ENCODE assay signal across 14 cellular contexts in the genomic region with DNA sequence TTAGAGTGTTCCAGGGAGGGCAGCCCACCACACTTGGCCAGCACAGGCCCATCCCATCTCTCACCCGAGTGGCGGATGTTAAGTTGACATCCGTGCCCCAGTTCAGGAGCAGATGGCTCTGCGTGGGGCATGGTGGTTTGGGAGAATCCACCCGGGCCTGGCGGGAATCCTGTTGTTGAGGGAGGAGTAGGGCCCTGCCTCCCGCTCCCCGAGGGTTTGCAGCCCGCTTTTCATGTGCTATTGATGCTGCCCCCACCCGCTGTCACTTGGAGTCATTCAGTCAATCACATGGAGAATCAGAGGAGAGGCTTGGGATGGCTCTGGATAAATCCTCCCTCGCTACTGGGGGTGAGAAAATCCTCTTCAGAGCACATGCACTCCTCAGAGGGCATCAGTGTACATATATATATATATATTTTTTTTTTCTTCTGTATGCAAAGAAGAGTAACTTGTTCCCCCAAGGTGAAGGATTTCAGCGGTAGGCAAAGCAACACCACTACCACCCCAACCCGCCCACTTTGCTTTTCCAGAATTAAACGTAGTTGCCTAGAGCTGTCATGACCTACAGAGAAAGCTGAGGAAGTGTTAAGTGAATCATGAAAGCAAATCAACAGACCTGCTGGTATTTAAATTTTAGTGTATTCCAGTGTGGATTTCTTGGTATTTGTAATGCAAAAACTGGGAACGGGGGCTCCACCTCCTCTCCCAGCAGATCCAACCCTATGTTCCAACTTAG.
A peak's percentile ranks its signal among the peaks of the same experiment; 100 is the strongest.
DNase-seq lines count a peak whose midpoint lies in the region; ATAC-seq and TF ChIP-seq lines count a peak whose summit lies in the region.
"Had no signal": no experiment of that assay in that cellular context is flagged by ENCODE, and none has a peak within 500 bp of the region (broad histone marks: within the 10 kb centered on the region; RNA-seq: fewer than 3 reads in every experiment).

No MANE protein-coding gene starts in this region.

- TF ChIP-seq CTCF in GM12865 (IDR thresholded peaks at IDR 0.05; ENCODE audit: insufficient read depth, low read depth, low read length, missing control alignments) (no peak), type B pancreatic cell (conservative IDR thresholded peaks at IDR 0.05) (no peak), vagina (IDR thresholded peaks at IDR 0.05) (no peak)

- H3K9me3 ChIP-seq in CD4-positive, alpha-beta memory T cell (ENCODE audit: control insufficient read depth in 1 of 2, low read length in 2 of 2): no peaks in the 10 kb centered on the region
- H3K9me3 ChIP-seq in T-helper 17 cell (ENCODE audit: control insufficient read depth, low read length, poor library complexity, severe bottlenecking) (no peaks in the 10 kb centered on the region), vagina (no peaks in the 10 kb centered on the region)
- H3K9me3 ChIP-seq: sigmoid colon, testis had no signal

- no peak overlapping the region for H3K4me3 ChIP-seq in CD4-positive, alpha-beta memory T cell (ENCODE audit: low read length in 2 of 2)
- peak overlapping the region; percentile 51 for H3K4me3 ChIP-seq in GM12865 (ENCODE audit: low read depth, low read length)
- no peak overlapping the region for H3K4me3 ChIP-seq in vagina
- H3K4me3 ChIP-seq: sigmoid colon, testis had no signal

- peaks cover 0 to 2% (median 0%) of the 10 kb centered on the region in 8 donors for H3K9me3 Mint-ChIP-seq in CD4-positive, alpha-beta memory T cell
- no peaks in the 10 kb centered on the region for H3K9me3 Mint-ChIP-seq in immature natural killer cell
- H3K9me3 Mint-ChIP-seq in type B pancreatic cell: no peaks in the 10 kb centered on the region
- H3K9me3 Mint-ChIP-seq: activated T-helper 1 cell treated with anti-CD3 and anti-CD28 coated beads, Interleukin-12 subunit alpha, Interleukin-12 subunit beta, Interleukin-2, Interleukin-4 antibody, amounts not matched to agents 30 ng/mL and 10 ng/mL and 1 ng/mL, durations not matched to agents 14 hours and 24 hours and 36 hours had no signal

- no peak for TF ChIP-seq POLR2A in vagina (IDR thresholded peaks at IDR 0.05)

- no peak for DNase-seq in CD4-positive, alpha-beta memory T cell
- DNase-seq in GM12865 (ENCODE audit: low read depth) (no peak), T-helper 17 cell (no peak), immature natural killer cell (no peak), type B pancreatic cell (ENCODE audit: extremely low spot score, unreplicated experiment) (no peak), vagina (ENCODE audit: extremely low spot score in 2 of 2) (no peak), globus pallidus (ENCODE audit: low spot score) (no peak), Kasumi-1 (lab: John Stamatoyannopoulos, UW) (no peak)
- DNase-seq: DMS153, hypothalamus, NCI-H226, sigmoid colon, testis had no signal

- peaks cover 19 to 46% (median 33%) of the 10 kb centered on the region in 4 donors for H3K4me1 Mint-ChIP-seq in CD4-positive, alpha-beta memory T cell
- peaks cover 18% of the 10 kb centered on the region for H3K4me1 Mint-ChIP-seq in T-helper 17 cell
- H3K4me1 Mint-ChIP-seq in immature natural killer cell: peaks cover 63 to 66% of the 10 kb centered on the region in 2 donors
- H3K4me1 Mint-ChIP-seq in type B pancreatic cell (ENCODE audit: unreplicated experiment): peaks cover 12% of the 10 kb centered on the region

- no peaks in the 10 kb centered on the region for H3K27me3 ChIP-seq in CD4-positive, alpha-beta memory T cell (ENCODE audit: insufficient read depth, low read length)
- H3K27me3 ChIP-seq in vagina: no peaks in the 10 kb centered on the region
- H3K27me3 ChIP-seq: sigmoid colon, testis had no signal

- peaks cover 0 to 1% of the 10 kb centered on the region in 2 donors for H3K27me3 Mint-ChIP-seq in CD4-positive, alpha-beta memory T cell
- H3K27me3 Mint-ChIP-seq in T-helper 17 cell (no peaks in the 10 kb centered on the region), immature natural killer cell (ENCODE audit: low read depth in 3 of 3) (peaks cover 2 to 9% (median 5%) of the 10 kb centered on the region in 3 donors), type B pancreatic cell (peaks cover 55% of the 10 kb centered on the region)

- POLR2A ChIA-PET in CD4-positive, alpha-beta memory T cell (lab: Charles Lee; ENCODE audit: partially characterized antibody): interaction anchor here (1.0 to 1.8 kb wide), 8 partner anchors 8 to 107 kb away, joined by 3 to 12 read pairs (median 3); no protein-coding TSS in a partner anchor

- H3K4me1 ChIP-seq in CD4-positive, alpha-beta memory T cell (ENCODE audit: insufficient read depth, low read length): peaks cover 16% of the 10 kb centered on the region
- H3K4me1 ChIP-seq in vagina: peaks cover 21% of the 10 kb centered on the region
- H3K4me1 ChIP-seq: sigmoid colon, testis had no signal

- peak overlapping the region; percentile 75 to 98 (median 95) for H3K27ac Mint-ChIP-seq in CD4-positive, alpha-beta memory T cell
- H3K27ac Mint-ChIP-seq in T-helper 17 cell: peak overlapping the region; percentile 88
- peak overlapping the region; percentile 85 to 99 (median 94) for H3K27ac Mint-ChIP-seq in immature natural killer cell
- H3K27ac Mint-ChIP-seq in type B pancreatic cell: no peak overlapping the region
- H3K27ac Mint-ChIP-seq: activated T-helper 1 cell treated with anti-CD3 and anti-CD28 coated beads, Interleukin-12 subunit alpha, Interleukin-12 subunit beta, Interleukin-2, Interleukin-4 antibody, amounts not matched to agents 30 ng/mL and 10 ng/mL and 1 ng/mL, durations not matched to agents 14 hours and 24 hours and 36 hours had no signal

- intact Hi-C loops in CD4-positive, alpha-beta memory T cell (cut with micrococcal nuclease): no loop called here
- intact Hi-C loops in vagina (cut with DNase I): no loop called here

- no peak for ATAC-seq in T-helper 17 cell

- peak overlapping the region; percentile 50 for H3K27ac ChIP-seq in CD4-positive, alpha-beta memory T cell (ENCODE audit: low read depth, low read length)
- H3K27ac ChIP-seq in vagina: no peak overlapping the region
- H3K27ac ChIP-seq: sigmoid colon, testis had no signal

- H3K4me3 Mint-ChIP-seq in CD4-positive, alpha-beta memory T cell: peak overlapping the region; percentile 83 to 90 (median 86)
- H3K4me3 Mint-ChIP-seq in T-helper 17 cell: peak overlapping the region; percentile 82
- peak overlapping the region; percentile 58 to 91 (median 74) for H3K4me3 Mint-ChIP-seq in immature natural killer cell
- no peak overlapping the region for H3K4me3 Mint-ChIP-seq in type B pancreatic cell
- H3K4me3 Mint-ChIP-seq: activated T-helper 1 cell treated with anti-CD3 and anti-CD28 coated beads, Interleukin-12 subunit alpha, Interleukin-12 subunit beta, Interleukin-2, Interleukin-4 antibody, amounts not matched to agents 30 ng/mL and 10 ng/mL and 1 ng/mL, durations not matched to agents 14 hours and 24 hours and 36 hours had no signal

- CTCF ChIA-PET in CD4-positive, alpha-beta memory T cell (lab: Charles Lee; ENCODE audit: partially characterized antibody): interaction anchor here (0.7 to 3.0 kb wide), 2 partner anchors 13 to 19 kb away, joined by 3 to 13 read pairs; no protein-coding TSS in a partner anchor

- H3K36me3 Mint-ChIP-seq in CD4-positive, alpha-beta memory T cell: no peaks in the 10 kb centered on the region
- peaks cover 5% of the 10 kb centered on the region for H3K36me3 Mint-ChIP-seq in T-helper 17 cell (ENCODE audit: low read depth)
- peaks cover 0 to 3% (median 0%) of the 10 kb centered on the region in 3 donors for H3K36me3 Mint-ChIP-seq in immature natural killer cell
- peaks cover 3% of the 10 kb centered on the region for H3K36me3 Mint-ChIP-seq in type B pancreatic cell

- no peaks in the 10 kb centered on the region for H3K36me3 ChIP-seq in CD4-positive, alpha-beta memory T cell (ENCODE audit: insufficient read depth, low read length)
- H3K36me3 ChIP-seq in vagina: no peaks in the 10 kb centered on the region
- H3K36me3 ChIP-seq: sigmoid colon had no signal
